Comparison of ENCODE assay signal across 1 cellular context in genomic region chr6:53795702-53796450, GRCh38.
TF ChIP-seq lines count a peak whose summit lies in the region.

No MANE protein-coding gene starts in this region.

TF ChIP-seq in HepG2, 621 proteins besides CTCF, POLR2A, EP300 and RAD21 (continued from another document and continues in another):
- 0 out of 2 replicates have a peak, but pooled peaks have one; percentile 27 for TF ChIP-seq ELK4 (CRISPR knock-in tag; IDR thresholded peaks at IDR 0.05; ENCODE audit: borderline replicate concordance)
- TF ChIP-seq ASH2L (IDR thresholded peaks at IDR 0.05; ENCODE audit: insufficient read length, low read depth, low read length): peak; percentile 12
- TF ChIP-seq ZNF788 (CRISPR knock-in tag; IDR thresholded peaks at IDR 0.05; ENCODE audit: borderline replicate concordance): peak; percentile 29; the same call in 1 of the 2 replicates
- no peak for TF ChIP-seq ZNF674 (CRISPR knock-in tag; IDR thresholded peaks at IDR 0.05; ENCODE audit: low read depth)
- TF ChIP-seq PAF1 (CRISPR knock-in tag; IDR thresholded peaks at IDR 0.05): no peak
- TF ChIP-seq EEA1 (CRISPR knock-in tag; IDR thresholded peaks at IDR 0.05; ENCODE audit: borderline replicate concordance): peak; percentile 79; the same call in 1 of the 2 replicates
- TF ChIP-seq ZNF83 (CRISPR knock-in tag; IDR thresholded peaks at IDR 0.05; ENCODE audit: borderline replicate concordance): 0 out of 2 replicates have a peak, but pooled peaks have one; percentile 25
- TF ChIP-seq SIX1 (CRISPR knock-in tag; IDR thresholded peaks at IDR 0.05; ENCODE audit: borderline replicate concordance): 0 out of 2 replicates have a peak, but pooled peaks have one; percentile 8
- 0 out of 2 replicates have a peak, but pooled peaks have one; percentile 6 for TF ChIP-seq SOX5 (CRISPR knock-in tag; IDR thresholded peaks at IDR 0.05; ENCODE audit: borderline replicate concordance)
- 0 out of 2 replicates have a peak, but pooled peaks have one; percentile 21 for TF ChIP-seq ZNF792 (CRISPR knock-in tag; IDR thresholded peaks at IDR 0.05)
- 0 out of 2 replicates have a peak, but pooled peaks have one; percentile 26 for TF ChIP-seq ZNF484 (CRISPR knock-in tag; IDR thresholded peaks at IDR 0.05; ENCODE audit: borderline replicate concordance, low read depth)
- 0 out of 2 replicates have a peak, but pooled peaks have one; percentile 21 for TF ChIP-seq ZNF263 (CRISPR knock-in tag; IDR thresholded peaks at IDR 0.05)
- TF ChIP-seq REL (CRISPR knock-in tag; conservative IDR thresholded peaks at IDR 0.05): peak; percentile 7; the same call in 1 of the 2 replicates
- 0 out of 2 replicates have a peak, but pooled peaks have one; percentile 27 for TF ChIP-seq ZNF557 (CRISPR knock-in tag; IDR thresholded peaks at IDR 0.05)
- TF ChIP-seq ADNP (CRISPR knock-in tag; IDR thresholded peaks at IDR 0.05): no peak
- 0 out of 2 replicates have a peak, but pooled peaks have one; percentile 16 for TF ChIP-seq ZSCAN31 (CRISPR knock-in tag; IDR thresholded peaks at IDR 0.05; ENCODE audit: low read depth)
- TF ChIP-seq MATR3 (CRISPR knock-in tag; IDR thresholded peaks at IDR 0.05): no peak
- TF ChIP-seq TFDP2 (CRISPR knock-in tag; IDR thresholded peaks at IDR 0.05): peak; percentile 48; the same call in 1 of the 2 replicates
- peak; percentile 78; the same call in 1 of the 2 replicates for TF ChIP-seq ZNF160 (CRISPR knock-in tag; IDR thresholded peaks at IDR 0.05)
- TF ChIP-seq SP5 (CRISPR knock-in tag; IDR thresholded peaks at IDR 0.05; ENCODE audit: borderline replicate concordance, low read depth): 0 out of 2 replicates have a peak, but pooled peaks have one; percentile 3
- TF ChIP-seq YEATS4 (CRISPR knock-in tag; IDR thresholded peaks at IDR 0.05; ENCODE audit: borderline replicate concordance): peak; percentile 72; the same call in 1 of the 2 replicates
- peak; percentile 10; the same call in 1 of the 2 replicates for TF ChIP-seq ZSCAN9 (CRISPR knock-in tag; IDR thresholded peaks at IDR 0.05; ENCODE audit: borderline replicate concordance)
- peak; percentile 21; the same call in 1 of the 2 replicates for TF ChIP-seq RXRA (CRISPR knock-in tag; IDR thresholded peaks at IDR 0.05)
- TF ChIP-seq DBP (CRISPR knock-in tag; IDR thresholded peaks at IDR 0.05; ENCODE audit: not compliant biosample characterization): no peak
- peak; percentile 71; the same call in 1 of the 2 replicates for TF ChIP-seq SPEN (CRISPR knock-in tag; IDR thresholded peaks at IDR 0.05; ENCODE audit: low read depth)
- no peak for TF ChIP-seq ZNF335 (CRISPR knock-in tag; IDR thresholded peaks at IDR 0.05)
- TF ChIP-seq ZSCAN5A (CRISPR knock-in tag; IDR thresholded peaks at IDR 0.05; ENCODE audit: borderline replicate concordance): no peak
- no peak for TF ChIP-seq JARID2 (CRISPR knock-in tag; IDR thresholded peaks at IDR 0.05; ENCODE audit: insufficient replicate concordance)
- TF ChIP-seq BCL3 (CRISPR knock-in tag; IDR thresholded peaks at IDR 0.05): no peak
- 0 out of 2 replicates have a peak, but pooled peaks have one; percentile 21 for TF ChIP-seq ZNF879 (CRISPR knock-in tag; IDR thresholded peaks at IDR 0.05)
- no peak for TF ChIP-seq CCAR2 (optimal IDR thresholded peaks at IDR 0.05; ENCODE audit: low read depth, low read length)
- no peak for TF ChIP-seq KLF13 (CRISPR knock-in tag; IDR thresholded peaks at IDR 0.05)
- no peak for TF ChIP-seq DMTF1 (CRISPR knock-in tag; IDR thresholded peaks at IDR 0.05)
- TF ChIP-seq MLXIP (CRISPR knock-in tag; IDR thresholded peaks at IDR 0.05; ENCODE audit: borderline replicate concordance): peak; percentile 31; the same call in 1 of the 2 replicates
- TF ChIP-seq ZNF883 (CRISPR knock-in tag; IDR thresholded peaks at IDR 0.05; ENCODE audit: not compliant biosample characterization): peak; percentile 78
- TF ChIP-seq HOXD1 (CRISPR knock-in tag; IDR thresholded peaks at IDR 0.05): peak; percentile 82; the same call in 1 of the 2 replicates
- no peak for TF ChIP-seq LCORL (IDR thresholded peaks at IDR 0.05)
- peak; percentile 63; the same call in 1 of the 2 replicates for TF ChIP-seq LCORL (CRISPR knock-in tag; IDR thresholded peaks at IDR 0.05)
- no peak for TF ChIP-seq HHEX (CRISPR knock-in tag; IDR thresholded peaks at IDR 0.05)
- peak; percentile 45; the same call in 1 of the 2 replicates for TF ChIP-seq ZNF746 (CRISPR knock-in tag; IDR thresholded peaks at IDR 0.05)
- no peak for TF ChIP-seq SMYD3 (CRISPR knock-in tag; IDR thresholded peaks at IDR 0.05)
- 0 out of 4 replicates have a peak, but pooled peaks of 1 of the 2 experiments have one; percentile 16 for TF ChIP-seq ATF4 (CRISPR knock-in tag; IDR thresholded peaks at IDR 0.05)
- peak; percentile 46; the same call in 1 of the 2 replicates for TF ChIP-seq ZNF574 (CRISPR knock-in tag; IDR thresholded peaks at IDR 0.05)
